Comparison of ENCODE assay signal across 8 cellular contexts in the genomic region with DNA sequence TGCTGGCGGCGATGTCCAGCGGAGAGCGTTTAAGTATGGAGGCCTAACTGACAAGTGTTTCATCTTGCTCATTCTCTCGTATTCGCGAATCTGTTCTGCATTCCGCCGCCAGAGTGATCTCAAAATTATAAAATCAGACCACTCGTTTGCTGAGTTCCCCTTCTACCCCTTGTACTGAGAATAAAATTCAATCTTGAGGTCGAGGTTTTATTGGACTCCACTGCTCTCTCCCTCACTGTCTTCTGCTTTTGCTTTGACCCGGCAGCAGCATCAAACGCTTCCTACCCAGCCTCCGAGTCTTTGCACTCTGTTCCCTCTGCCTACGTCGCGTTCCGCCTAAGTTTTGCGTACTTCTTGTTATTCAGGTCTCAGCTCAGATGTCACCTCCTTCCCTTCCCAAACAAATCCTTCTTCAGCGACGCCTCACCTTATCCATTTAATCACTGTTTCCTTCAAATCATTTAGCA. TPM values are rescaled to one million over a fixed set of nuclear protein-coding genes. Genes with fewer than 3 reads are reported as not detected.
DNase-seq lines count a peak whose midpoint lies in the region; ATAC-seq lines count a peak whose summit lies in the region.

No MANE protein-coding gene starts in this region.

- H3K27me3 ChIP-seq in mucosa of stomach (ENCODE audit: control insufficient read depth, insufficient read depth, low read length) = no peaks in the 10 kb centered on the region

- peaks cover 22% of the 10 kb centered on the region for H3K4me1 ChIP-seq in mucosa of stomach (ENCODE audit: control insufficient read depth, insufficient read depth, low read length)

- no peak overlapping the region for H3K4me3 ChIP-seq in mucosa of stomach (ENCODE audit: low read length)

- H3K36me3 ChIP-seq in mucosa of stomach (ENCODE audit: control insufficient read depth, insufficient read depth, low read length) = no peaks in the 10 kb centered on the region

- peak; percentile 9 for DNase-seq in AG08395 (ENCODE audit: low spot score)
- DNase-seq in RPMI8226 = peak; percentile 49
- DNase-seq in dermis blood vessel endothelial cell = peak; percentile 68

- no peaks in the 10 kb centered on the region for H3K9me3 ChIP-seq in mucosa of stomach (ENCODE audit: control insufficient read depth, low read length)

- peak overlapping the region; percentile 61 for H3K9ac ChIP-seq in mucosa of stomach (ENCODE audit: low read length)

- ATAC-seq in GM19438 (IDR thresholded peaks at IDR 0.05; ENCODE audit: low read depth, unreplicated experiment) = peak; percentile 3
- ATAC-seq in GM21515 (IDR thresholded peaks at IDR 0.05; ENCODE audit: unreplicated experiment) = no peak
- no peak for ATAC-seq in GM21447 (IDR thresholded peaks at IDR 0.05; ENCODE audit: unreplicated experiment)
- ATAC-seq in GM21717 (IDR thresholded peaks at IDR 0.05; ENCODE audit: unreplicated experiment) = no peak

RNA-seq across cellular contexts. Expression of gene KNTC1, which starts 0.5 kb away (rescaled TPM):
- total RNA-seq in dermis blood vessel endothelial cell = 24.5 and 40.2 TPM in 2 replicates

RNA-seq across cellular contexts. Expression of gene RSRC2, which starts 0.8 kb away (rescaled TPM):
- 49.4 and 49.5 TPM in 2 replicates for total RNA-seq in dermis blood vessel endothelial cell

RNA-seq across cellular contexts. Expression of gene ZCCHC8, which starts 26.8 kb away (rescaled TPM):
- total RNA-seq in dermis blood vessel endothelial cell = 15.0 and 20.1 TPM in 2 replicates

Comparison
In these comparisons a context has a peak if more than half of its experiments do, and no peak if none do; other contexts are left out.
1. DNase-seq: peak in every context shown above with its lines; median percentile 68 in dermis blood vessel endothelial cell; 49 in RPMI8226; 9 in AG08395.